ENCODE assay signal across 17 cellular contexts in genomic region chr18:10088734-10089133, GRCh38.
DNase-seq lines count a peak whose midpoint lies in the region; ATAC-seq, FAIRE-seq and TF ChIP-seq lines count a peak whose summit lies in the region.
"Had no signal": no experiment of that assay in that cellular context is flagged by ENCODE, and none has a peak within 500 bp of the region (broad histone marks: within the 10 kb centered on the region; RNA-seq: fewer than 3 reads in every experiment).

No MANE protein-coding gene starts in this region.

- dilution Hi-C loops in keratinocyte (cut with MboI; ENCODE audit: extremely low pct_ligation_motif_present, low sequenced_read_pairs), result no loop called here

- H3K9ac ChIP-seq in keratinocyte (ENCODE audit: control insufficient read depth, extremely low read depth, insufficient read depth, low read length), result no peak overlapping the region
- H3K9ac ChIP-seq: GM23248 had no signal

- H2AFZ ChIP-seq in keratinocyte (ENCODE audit: control insufficient read depth, low read length), result no peak overlapping the region
- H2AFZ ChIP-seq: GM23248 had no signal

- H3K27me3 ChIP-seq in bronchial epithelial cell (ENCODE audit: control insufficient read depth, insufficient read depth, low read length) (no peaks in the 10 kb centered on the region), keratinocyte (ENCODE audit: control insufficient read depth, extremely low read depth, insufficient read depth, low read length) (no peaks in the 10 kb centered on the region), thyroid gland (no peaks in the 10 kb centered on the region)

- H3K4me3 ChIP-seq in bronchial epithelial cell (ENCODE audit: low read depth, low read length), result no peak overlapping the region
- no peak overlapping the region for H3K4me3 ChIP-seq in keratinocyte (ENCODE audit: control insufficient read depth in 2 of 3, extremely low read depth in 1 of 3, insufficient read depth in 2 of 3, low read depth in 1 of 3, low read length in 3 of 3)
- no peak overlapping the region for H3K4me3 ChIP-seq in thyroid gland (replicated peaks in 1 of 3)
- H3K4me3 ChIP-seq: GM12878, GM23248, HAP-1 had no signal

- TF ChIP-seq POLR2A in thyroid gland (IDR thresholded peaks at IDR 0.05), result no peak

- H4K20me1 ChIP-seq in keratinocyte (ENCODE audit: control insufficient read depth, extremely low read depth, insufficient read depth, low read length), result no peaks in the 10 kb centered on the region

- no peaks in the 10 kb centered on the region for H3K9me1 ChIP-seq in keratinocyte (ENCODE audit: control insufficient read depth, extremely low read depth, insufficient read depth, low read length)

- no peak for TF ChIP-seq CTCF in bronchial epithelial cell (IDR thresholded peaks at IDR 0.05; ENCODE audit: insufficient read depth, low read length, severe bottlenecking)
- TF ChIP-seq CTCF in keratinocyte (optimal IDR thresholded peaks at IDR 0.05 in 1 of 3, IDR thresholded peaks at IDR 0.05 in 1 of 3, conservative IDR thresholded peaks at IDR 0.05 in 1 of 3; ENCODE audit: extremely low read depth in 1 of 3, insufficient read depth in 2 of 3, low read length in 3 of 3), result no peak
- TF ChIP-seq CTCF in thyroid gland (IDR thresholded peaks at IDR 0.05), result no peak

- WGBS in thyroid gland, 2 donors, result 88 to 95% methylated on average over 3 of the region's 3 CpGs

- H3K4me1 ChIP-seq in keratinocyte (ENCODE audit: control insufficient read depth, extremely low read depth, insufficient read depth, low read length) (no peaks in the 10 kb centered on the region), thyroid gland (no peaks in the 10 kb centered on the region)
- H3K4me1 ChIP-seq: HAP-1 had no signal

- peak overlapping the region; percentile 69 for H3K27ac ChIP-seq in KOPT-K1 (ENCODE audit: low read depth, low read length, poor library complexity, severe bottlenecking)
- no peak overlapping the region for H3K27ac ChIP-seq in keratinocyte (ENCODE audit: control insufficient read depth, insufficient read depth, low read length)
- H3K27ac ChIP-seq in thyroid gland, result no peak overlapping the region
- H3K27ac ChIP-seq: GM23248 had no signal

- no peak overlapping the region for H3K4me2 ChIP-seq in keratinocyte (ENCODE audit: control insufficient read depth, extremely low read depth, insufficient read depth, low read depth, low read length)

- H3K36me3 ChIP-seq in KOPT-K1 (ENCODE audit: insufficient read depth, low read length) (no peaks in the 10 kb centered on the region), bronchial epithelial cell (ENCODE audit: control insufficient read depth, insufficient read depth, low read length) (no peaks in the 10 kb centered on the region), keratinocyte (ENCODE audit: control insufficient read depth in 2 of 2, extremely low read depth in 1 of 2, insufficient read depth in 2 of 2, low read length in 2 of 2) (no peaks in the 10 kb centered on the region), thyroid gland (no peaks in the 10 kb centered on the region)
- H3K36me3 ChIP-seq: HAP-1 had no signal

- intact Hi-C loops in thyroid gland (cut with DNase I), result no loop called here

- peak; percentile 25 for DNase-seq in bronchial epithelial cell (ENCODE audit: low read depth)
- DNase-seq in keratinocyte (ENCODE audit: low read depth, low spot score), result no peak
- DNase-seq in thyroid gland, result no peak
- no peak for DNase-seq in midbrain (lab: John Stamatoyannopoulos, UW)
- DNase-seq: C1 segment of cervical spinal cord; CD4-positive, CD25-positive, alpha-beta regulatory T cell; CD8-positive, alpha-beta memory T cell; COR-L47; DMS 273 treated with DMSO at 0.1 percent for 48 hours; DMS53; DND-41; EL; GM23248 had no signal

- H3K9me3 ChIP-seq in KOPT-K1 (ENCODE audit: insufficient read depth, low read length, poor library complexity, severe bottlenecking), result peaks cover 7% of the 10 kb centered on the region
- H3K9me3 ChIP-seq in keratinocyte (ENCODE audit: control insufficient read depth, low read depth, low read length), result no peaks in the 10 kb centered on the region
- H3K9me3 ChIP-seq in thyroid gland, result no peaks in the 10 kb centered on the region
- H3K9me3 ChIP-seq: HAP-1 had no signal

- H3K79me2 ChIP-seq in keratinocyte (ENCODE audit: control insufficient read depth, insufficient read depth, low read length), result no peaks in the 10 kb centered on the region

- ATAC-seq in GM19455 (IDR thresholded peaks at IDR 0.05; ENCODE audit: unreplicated experiment), result no peak
- ATAC-seq: GM12878 had no signal

- FAIRE-seq in bronchial epithelial cell (lab: Jason Lieb, UNC), result peak; percentile 50
- peak; percentile 75 for FAIRE-seq in keratinocyte (lab: Jason Lieb, UNC)
- FAIRE-seq: GM12878 had no signal
